1 cellular context compared by ENCODE assay signal in genomic region chr1:45586769-45587168, GRCh38.
TF ChIP-seq lines count a peak whose summit lies in the region.

No MANE protein-coding gene starts in this region.

TF ChIP-seq in A549, 52 proteins besides CTCF, POLR2A, EP300 and RAD21 (continued from another document):
- TF ChIP-seq BCL3 (IDR thresholded peaks at IDR 0.05) (no peak), HOXB5 (CRISPR knock-in tag; IDR thresholded peaks at IDR 0.05) (no peak), ESRRA (IDR thresholded peaks at IDR 0.05; ENCODE audit: borderline replicate concordance, low read length) (no peak), NFE2L2 (conservative IDR thresholded peaks at IDR 0.05; ENCODE audit: low read length) (no peak)
- TF ChIP-seq, protein P1, sequence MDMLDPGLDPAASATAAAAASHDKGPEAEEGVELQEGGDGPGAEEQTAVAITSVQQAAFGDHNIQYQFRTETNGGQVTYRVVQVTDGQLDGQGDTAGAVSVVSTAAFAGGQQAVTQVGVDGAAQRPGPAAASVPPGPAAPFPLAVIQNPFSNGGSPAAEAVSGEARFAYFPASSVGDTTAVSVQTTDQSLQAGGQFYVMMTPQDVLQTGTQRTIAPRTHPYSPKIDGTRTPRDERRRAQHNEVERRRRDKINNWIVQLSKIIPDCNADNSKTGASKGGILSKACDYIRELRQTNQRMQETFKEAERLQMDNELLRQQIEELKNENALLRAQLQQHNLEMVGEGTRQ (IDR thresholded peaks at IDR 0.05), result no peak
TF ChIP-seq in A549: peak in this region for 0.
